ENCODE assay signal across 8 cellular contexts in genomic region chr12:123043536-123044001, GRCh38.
A peak's percentile ranks its signal among the peaks of the same experiment; 100 is the strongest.
DNase-seq lines count a peak whose midpoint lies in the region; ATAC-seq and TF ChIP-seq lines count a peak whose summit lies in the region.

No MANE protein-coding gene starts in this region.

- ATAC-seq in upper lobe of left lung (ENCODE audit: low FRiP score in 2 of 2) (peak; percentile 87 to 89), HG03280 (IDR thresholded peaks at IDR 0.05; ENCODE audit: unreplicated experiment) (no peak)

- no peak for TF ChIP-seq POLR2A in upper lobe of left lung (IDR thresholded peaks at IDR 0.05)

- H3K27me3 Mint-ChIP-seq in progenitor cell of endocrine pancreas, result peaks cover 6% of the 10 kb centered on the region

- DNase-seq in Daoy (ENCODE audit: low read depth), result peak; percentile 95
- DNase-seq in LoVo (ENCODE audit: low spot score), result peak; percentile 41
- peak; percentile 40 for DNase-seq in T follicular helper cell (ENCODE audit: low read depth)
- DNase-seq in activated naive CD8-positive, alpha-beta T cell treated with anti-CD3 and anti-CD28 coated beads, Interleukin-2, amount 50 U/mL, for 16 hours (ENCODE audit: low read depth, low spot score), result peak; percentile 37
- peak; percentile 83 to 90 for DNase-seq in cardiac muscle cell (ENCODE audit: low read depth in 1 of 2, low spot score in 1 of 2)
- DNase-seq in progenitor cell of endocrine pancreas (ENCODE audit: low spot score, unreplicated experiment), result peak; percentile 24
- peak; percentile 87 to 93 for DNase-seq in upper lobe of left lung

- H3K27ac ChIP-seq in cardiac muscle cell, result no peak overlapping the region
- peak overlapping the region; percentile 5 to 53 (median 21) for H3K27ac ChIP-seq in upper lobe of left lung

- TF ChIP-seq EP300 in upper lobe of left lung (IDR thresholded peaks at IDR 0.05), result no peak

- H3K9me3 ChIP-seq in cardiac muscle cell (ENCODE audit: low read depth), result no peaks in the 10 kb centered on the region
- no peaks in the 10 kb centered on the region for H3K9me3 ChIP-seq in upper lobe of left lung

- no peaks in the 10 kb centered on the region for H3K4me1 Mint-ChIP-seq in progenitor cell of endocrine pancreas (ENCODE audit: low read depth)

- H3K9me3 Mint-ChIP-seq in progenitor cell of endocrine pancreas (ENCODE audit: low read depth), result no peaks in the 10 kb centered on the region

- no peaks in the 10 kb centered on the region for H3K36me3 Mint-ChIP-seq in progenitor cell of endocrine pancreas (ENCODE audit: insufficient read depth)

- TF ChIP-seq CTCF in cardiac muscle cell (IDR thresholded peaks at IDR 0.05; ENCODE audit: low read depth, low read length) (peak; percentile 78), progenitor cell of endocrine pancreas (IDR thresholded peaks at IDR 0.05; ENCODE audit: unreplicated experiment) (peak; percentile 62), upper lobe of left lung (IDR thresholded peaks at IDR 0.05) (peak; percentile 59 to 81 (median 70))

- no peaks in the 10 kb centered on the region for H3K36me3 ChIP-seq in cardiac muscle cell
- H3K36me3 ChIP-seq in upper lobe of left lung, result no peaks in the 10 kb centered on the region

- no peaks in the 10 kb centered on the region for H3K27me3 ChIP-seq in cardiac muscle cell
- no peaks in the 10 kb centered on the region for H3K27me3 ChIP-seq in upper lobe of left lung

- H3K4me3 ChIP-seq in cardiac muscle cell (no peak overlapping the region), upper lobe of left lung (no peak overlapping the region)

- no peak overlapping the region for H3K4me3 Mint-ChIP-seq in progenitor cell of endocrine pancreas (ENCODE audit: low read depth)

- 12 to 17% methylated on average over 3 to 5 of the region's 7 CpGs for WGBS in upper lobe of left lung, 2 donors

- no peak overlapping the region for H3K27ac Mint-ChIP-seq in progenitor cell of endocrine pancreas

- H3K4me1 ChIP-seq in cardiac muscle cell (ENCODE audit: low read depth) (peaks cover 18% of the 10 kb centered on the region), upper lobe of left lung (peaks cover 18 to 39% (median 29%) of the 10 kb centered on the region in 4 donors)

Comparison
In these comparisons a context has a peak if more than half of its experiments do, and no peak if none do; other contexts are left out.
1. DNase-seq: peak in every context shown above with its lines; median percentile 95 in Daoy; 90 in upper lobe of left lung; 86 in cardiac muscle cell; 41 in LoVo; 40 in T follicular helper cell; 37 in activated naive CD8-positive, alpha-beta T cell treated with anti-CD3 and anti-CD28 coated beads, Interleukin-2, amount 50 U/mL, for 16 hours; 24 in progenitor cell of endocrine pancreas.